21 cellular contexts compared by ENCODE assay signal in genomic region chr15:53589526-53590057, GRCh38.
"Had no signal": no experiment of that assay in that cellular context is flagged by ENCODE, and none has a peak within 500 bp of the region (broad histone marks: within the 10 kb centered on the region; RNA-seq: fewer than 3 reads in every experiment).

No MANE protein-coding gene starts in this region.

- H2AFZ ChIP-seq: hepatocyte, parathyroid adenoma had no signal

- H3K9me3 Mint-ChIP-seq: endodermal cell; naive thymus-derived CD8-positive, alpha-beta T cell; stimulated activated effector memory CD8-positive, alpha-beta T cell treated with anti-CD3 and anti-CD28 coated beads, Interleukin-12 subunit alpha, Interleukin-12 subunit beta, amount 100 ng/mL, for 72 hours had no signal

- H3K4me3 ChIP-seq: coronary artery, hepatocyte, psoas muscle, right lobe of liver, suprapubic skin, thyroid gland, upper lobe of left lung, vagina had no signal

- H3K36me3 Mint-ChIP-seq: naive thymus-derived CD8-positive, alpha-beta T cell; stimulated activated effector memory CD8-positive, alpha-beta T cell treated with anti-CD3 and anti-CD28 coated beads, Interleukin-12 subunit alpha, Interleukin-12 subunit beta, amount 100 ng/mL, for 72 hours had no signal

- H3K79me2 ChIP-seq: hepatocyte, parathyroid adenoma had no signal

- H3K9me3 ChIP-seq: neutrophil, psoas muscle, right lobe of liver, suprapubic skin, thyroid gland, upper lobe of left lung, vagina had no signal

- H3K36me3 ChIP-seq: neutrophil, right lobe of liver, suprapubic skin, thyroid gland, upper lobe of left lung, vagina had no signal

- H3K27ac Mint-ChIP-seq: endodermal cell; naive thymus-derived CD8-positive, alpha-beta T cell; stimulated activated effector memory CD8-positive, alpha-beta T cell treated with anti-CD3 and anti-CD28 coated beads, Interleukin-12 subunit alpha, Interleukin-12 subunit beta, amount 100 ng/mL, for 72 hours had no signal

- H3K27ac ChIP-seq: coronary artery, foreskin keratinocyte, hepatocyte, neutrophil, parathyroid adenoma, psoas muscle, right lobe of liver, suprapubic skin, thyroid gland, upper lobe of left lung, vagina had no signal

- H3K4me3 Mint-ChIP-seq: endodermal cell; naive thymus-derived CD8-positive, alpha-beta T cell; stimulated activated effector memory CD8-positive, alpha-beta T cell treated with anti-CD3 and anti-CD28 coated beads, Interleukin-12 subunit alpha, Interleukin-12 subunit beta, amount 100 ng/mL, for 72 hours had no signal

- H3K27me3 ChIP-seq: foreskin keratinocyte, hepatocyte, neutrophil, right lobe of liver, suprapubic skin, thyroid gland, upper lobe of left lung, vagina had no signal

- H3K9ac ChIP-seq: parathyroid adenoma had no signal

- H3K4me2 ChIP-seq: hepatocyte had no signal

- ATAC-seq: foreskin keratinocyte; naive thymus-derived CD8-positive, alpha-beta T cell; stimulated activated effector memory CD8-positive, alpha-beta T cell treated with anti-CD3 and anti-CD28 coated beads, Interleukin-12 subunit alpha, Interleukin-12 subunit beta, amount 100 ng/mL, for 72 hours; stimulated activated naive CD8-positive, alpha-beta T cell treated with anti-CD3 and anti-CD28 coated beads, Interleukin-15, Interleukin-2, amounts not matched to agents 100 U/mL and 50 U/mL, for 24 hours had no signal

- H3K4me1 ChIP-seq: foreskin keratinocyte, parathyroid adenoma, suprapubic skin, thyroid gland, upper lobe of left lung, vagina had no signal

- H3K4me1 Mint-ChIP-seq: naive thymus-derived CD8-positive, alpha-beta T cell; stimulated activated effector memory CD8-positive, alpha-beta T cell treated with anti-CD3 and anti-CD28 coated beads, Interleukin-12 subunit alpha, Interleukin-12 subunit beta, amount 100 ng/mL, for 72 hours had no signal

- DNase-seq: effector CD4-positive, alpha-beta T cell; endodermal cell; erythroblast; foreskin keratinocyte; kidney; naive thymus-derived CD8-positive, alpha-beta T cell; psoas muscle; retina; right lobe of liver; stimulated activated CD4-positive, alpha-beta T cell treated with anti-CD3 and anti-CD28 coated beads, Interleukin-4, amount 100 ng/mL, for 1 hour; stimulated activated CD8-positive, alpha-beta memory T cell treated with anti-CD3 and anti-CD28 coated beads, Interleukin-4, amount 100 ng/mL, for 48 hours; stimulated activated naive CD8-positive, alpha-beta T cell treated with anti-CD3 and anti-CD28 coated beads, Interleukin-15, Interleukin-2, amounts not matched to agents 100 U/mL and 50 U/mL, for 24 hours; thyroid gland; upper lobe of left lung had no signal
